In genomic region chr6:159052720-159053119, GRCh38 we compare ENCODE assay signal across 16 cellular contexts. TPM values are rescaled to one million over a fixed set of nuclear protein-coding genes. Genes with fewer than 3 reads are reported as not detected.
"Had no signal": no experiment of that assay in that cellular context is flagged by ENCODE, and none has a peak within 500 bp of the region (broad histone marks: within the 10 kb centered on the region; RNA-seq: fewer than 3 reads in every experiment).

No MANE protein-coding gene starts in this region.

- DNase-seq: activated CD4-positive, alpha-beta T cell treated with anti-CD3 and anti-CD28 coated beads for 1 hour; activated CD4-positive, alpha-beta T cell treated with anti-CD3 and anti-CD28 coated beads, Interleukin-2, amount 50 U/mL, for 4 hours; activated naive CD4-positive, alpha-beta T cell treated with anti-CD3 and anti-CD28 coated beads, Interleukin-2, amount 50 U/mL, for 16 hours; brain microvascular endothelial cell; left lung; mesenchymal stem cell; occipital lobe; stimulated activated CD4-positive, alpha-beta T cell treated with anti-CD3 and anti-CD28 coated beads, Interleukin-2, amount 100 ng/mL, for 48 hours; stimulated activated naive CD4-positive, alpha-beta T cell; T1000; tibial artery; uterus had no signal

- H3K27ac Mint-ChIP-seq: nephron, progenitor cell of endocrine pancreas had no signal

- H3K4me3 Mint-ChIP-seq: nephron had no signal

- H3K9me3 Mint-ChIP-seq: central memory CD8-positive, alpha-beta T cell; nephron had no signal

- ATAC-seq: esophagus mucosa, left lung had no signal

- H3K27me3 Mint-ChIP-seq: central memory CD8-positive, alpha-beta T cell had no signal

RNA-seq across cellular contexts. Expression of gene TAGAP, which starts 7.9 kb away (rescaled TPM):
- total RNA-seq: progenitor cell of endocrine pancreas had no signal
